Comparison of ENCODE assay signal across 1 cellular context in genomic region chr20:38932457-38933120, GRCh38.
TF ChIP-seq lines count a peak whose summit lies in the region.

No MANE protein-coding gene starts in this region.

TF ChIP-seq in SK-N-SH, 30 proteins besides CTCF, POLR2A, EP300 and RAD21:
- TF ChIP-seq GABPA (IDR thresholded peaks at IDR 0.05; ENCODE audit: low read depth) (no peak), FOXM1 (IDR thresholded peaks at IDR 0.05; ENCODE audit: low read depth) (no peak), POLR2AphosphoS5 (IDR thresholded peaks at IDR 0.05; ENCODE audit: low read depth, low read length) (no peak), MEF2A (IDR thresholded peaks at IDR 0.05; ENCODE audit: borderline replicate concordance, low read depth) (no peak), SMC3 (IDR thresholded peaks at IDR 0.05; ENCODE audit: low read depth, low read length) (no peak), EZH2phosphoT487 (IDR thresholded peaks at IDR 0.05; ENCODE audit: borderline replicate concordance, low read depth) (no peak), TEAD4 (IDR thresholded peaks at IDR 0.05; ENCODE audit: borderline replicate concordance, insufficient read depth) (no peak), GATA2 (CRISPR knock-in tag; IDR thresholded peaks at IDR 0.05) (no peak)
